9 cellular contexts compared by ENCODE assay signal in the genomic region with DNA sequence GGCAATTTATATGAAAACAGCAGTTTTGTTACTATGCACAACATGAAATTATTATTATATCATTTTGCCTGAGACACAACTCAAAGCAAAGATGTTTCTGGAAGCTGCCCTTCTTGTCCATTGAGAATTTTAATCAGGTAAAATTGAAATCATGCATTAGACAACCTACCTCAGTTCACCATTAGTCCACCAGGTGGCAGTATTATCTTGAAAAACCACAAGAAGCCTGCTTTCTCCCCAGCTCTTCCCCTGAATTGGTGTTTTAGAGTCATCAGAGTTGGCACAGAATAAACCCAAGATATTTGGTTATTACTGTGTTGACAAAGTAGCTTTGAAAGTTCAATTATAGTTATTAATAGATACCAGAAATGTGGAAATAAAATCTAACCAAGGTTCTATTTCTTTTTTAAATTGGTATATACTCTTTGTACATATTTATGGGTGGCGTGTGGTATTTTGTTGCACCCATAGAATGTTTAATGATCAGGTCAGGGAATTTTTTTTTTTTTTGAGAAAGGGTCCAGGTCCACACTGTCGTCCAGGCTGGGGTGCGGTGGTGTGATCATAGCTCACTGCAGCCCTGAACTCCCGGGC. TPM values are rescaled to one million over a fixed set of nuclear protein-coding genes. Genes with fewer than 3 reads are reported as not detected.
DNase-seq lines count a peak whose midpoint lies in the region; ATAC-seq, FAIRE-seq and TF ChIP-seq lines count a peak whose summit lies in the region.
"Had no signal": no experiment of that assay in that cellular context is flagged by ENCODE, and none has a peak within 500 bp of the region (broad histone marks: within the 10 kb centered on the region; RNA-seq: fewer than 3 reads in every experiment).

No MANE protein-coding gene starts in this region.

- H3K27me3 ChIP-seq in GM23338 (ENCODE audit: insufficient read depth) (no peaks in the 10 kb centered on the region), liver (ENCODE audit: control insufficient read depth in 4 of 4, insufficient read depth in 4 of 4, low read length in 3 of 4) (no peaks in the 10 kb centered on the region)

- H3K27ac ChIP-seq in GM23338 (ENCODE audit: low read depth) (no peak overlapping the region), liver (ENCODE audit: low read depth in 1 of 2, low read length in 2 of 2) (no peak overlapping the region)

- FAIRE-seq in colon (lab: Jason Lieb, UNC) = peak; percentile 89

- no peak overlapping the region for H2AFZ ChIP-seq in GM23338

- no peak overlapping the region for H3K4me2 ChIP-seq in GM23338

- H3K27me3 Mint-ChIP-seq in GM23338 (ENCODE audit: insufficient read depth, low read depth, poor library complexity) = peaks cover 3% of the 10 kb centered on the region
- H3K27me3 Mint-ChIP-seq in stimulated activated naive CD8-positive, alpha-beta T cell treated with anti-CD3 and anti-CD28 coated beads, Interleukin-15, amount 100 ng/mL, for 72 hours = no peaks in the 10 kb centered on the region
- H3K27me3 Mint-ChIP-seq: dendritic cell treated with granulocyte-macrophage colony-stimulating factor and Interleukin-4, amounts not matched to agents 40 ng/mL and 50 ng/mL, for 4 days had no signal

- H3K9me3 ChIP-seq in liver (ENCODE audit: control insufficient read depth in 4 of 4, low read length in 3 of 4) = no peaks in the 10 kb centered on the region

- no peaks in the 10 kb centered on the region for H3K4me1 Mint-ChIP-seq in GM23338
- H3K4me1 Mint-ChIP-seq in stimulated activated naive CD8-positive, alpha-beta T cell treated with anti-CD3 and anti-CD28 coated beads, Interleukin-15, amount 100 ng/mL, for 72 hours = no peaks in the 10 kb centered on the region

- TF ChIP-seq CTCF in GM23338 (conservative IDR thresholded peaks at IDR 0.05; ENCODE audit: low read depth in 2 of 2) (peak; percentile 82 to 94), liver (IDR thresholded peaks at IDR 0.05; ENCODE audit: low read depth, low read length, missing input control) (peak; percentile 97)

- no peaks in the 10 kb centered on the region for H3K36me3 Mint-ChIP-seq in GM23338 (ENCODE audit: low read depth)

- H3K79me2 ChIP-seq in GM23338 (replicated peaks; ENCODE audit: insufficient read depth) = no peaks in the 10 kb centered on the region

- no peaks in the 10 kb centered on the region for H3K4me1 ChIP-seq in GM23338 (ENCODE audit: insufficient read depth)
- peaks cover 0 to 2% (median 0%) of the 10 kb centered on the region in 4 donors for H3K4me1 ChIP-seq in liver (ENCODE audit: control insufficient read depth in 4 of 4, insufficient read depth in 4 of 4, low read length in 3 of 4)

- H3K36me3 ChIP-seq in GM23338 (ENCODE audit: insufficient read depth) (no peaks in the 10 kb centered on the region), liver (ENCODE audit: control insufficient read depth in 4 of 4, insufficient read depth in 3 of 4, low read depth in 1 of 4, low read length in 3 of 4) (no peaks in the 10 kb centered on the region)

- H3K4me3 ChIP-seq in GM23338 (no peak overlapping the region), liver (ENCODE audit: low read depth in 1 of 3, low read length in 3 of 3) (no peak overlapping the region)

- no peak overlapping the region for H3K27ac Mint-ChIP-seq in GM23338
- no peak overlapping the region for H3K27ac Mint-ChIP-seq in stimulated activated naive CD8-positive, alpha-beta T cell treated with anti-CD3 and anti-CD28 coated beads, Interleukin-15, amount 100 ng/mL, for 72 hours
- H3K27ac Mint-ChIP-seq: dendritic cell treated with granulocyte-macrophage colony-stimulating factor and Interleukin-4, amounts not matched to agents 40 ng/mL and 50 ng/mL, for 4 days had no signal

- no peaks in the 10 kb centered on the region for H3F3A ChIP-seq in GM23338 (replicated peaks; ENCODE audit: low read depth)

- H3K9ac ChIP-seq in liver (ENCODE audit: low read depth in 1 of 2, low read length in 2 of 2) = no peak overlapping the region

- 62% methylated on average over 4 of the region's 4 CpGs for WGBS in liver

- TF ChIP-seq RAD21 in liver (IDR thresholded peaks at IDR 0.05) = peak; percentile 96 to 97

- no peak overlapping the region for H3K4me3 Mint-ChIP-seq in GM23338
- H3K4me3 Mint-ChIP-seq in stimulated activated naive CD8-positive, alpha-beta T cell treated with anti-CD3 and anti-CD28 coated beads, Interleukin-15, amount 100 ng/mL, for 72 hours = no peak overlapping the region
- H3K4me3 Mint-ChIP-seq: dendritic cell treated with granulocyte-macrophage colony-stimulating factor and Interleukin-4, amounts not matched to agents 40 ng/mL and 50 ng/mL, for 4 days had no signal

- DNase-seq in Daoy (ENCODE audit: low read depth) (peak; percentile 72), GM23338 (ENCODE audit: low spot score) (peak; percentile 85), NCI-H146 (lab: John Stamatoyannopoulos, UW) (peak; percentile 78), SW 1271 (lab: John Stamatoyannopoulos, UW) (peak; percentile 39 to 81)
- DNase-seq in stimulated activated naive CD8-positive, alpha-beta T cell treated with anti-CD3 and anti-CD28 coated beads, Interleukin-15, amount 100 ng/mL, for 72 hours = peak; percentile 16 to 56

- ATAC-seq in GM23338 (peak; percentile 75), GM21447 (IDR thresholded peaks at IDR 0.05; ENCODE audit: unreplicated experiment) (no peak)
- peak; percentile 65 for ATAC-seq in stimulated activated naive CD8-positive, alpha-beta T cell treated with anti-CD3 and anti-CD28 coated beads, Interleukin-15, amount 100 ng/mL, for 72 hours

- no peaks in the 10 kb centered on the region for H3K9me2 ChIP-seq in GM23338 (ENCODE audit: insufficient read depth)

- no peaks in the 10 kb centered on the region for H4K20me1 ChIP-seq in GM23338 (replicated peaks; ENCODE audit: insufficient read depth)

- H3K9me3 Mint-ChIP-seq in GM23338 = no peaks in the 10 kb centered on the region
- no peaks in the 10 kb centered on the region for H3K9me3 Mint-ChIP-seq in stimulated activated naive CD8-positive, alpha-beta T cell treated with anti-CD3 and anti-CD28 coated beads, Interleukin-15, amount 100 ng/mL, for 72 hours
- H3K9me3 Mint-ChIP-seq: dendritic cell treated with granulocyte-macrophage colony-stimulating factor and Interleukin-4, amounts not matched to agents 40 ng/mL and 50 ng/mL, for 4 days had no signal

TF ChIP-seq in GM23338, 12 proteins besides CTCF, POLR2A, EP300 and RAD21 (continues in another document):
- TF ChIP-seq JUNB (IDR thresholded peaks at IDR 0.05; ENCODE audit: unreplicated experiment) (no peak), ZNF114 (CRISPR knock-in tag; IDR thresholded peaks at IDR 0.05) (no peak)

TF ChIP-seq in liver, 16 proteins besides CTCF, POLR2A, EP300 and RAD21:
- TF ChIP-seq JUND (IDR thresholded peaks at IDR 0.05) (no peak), HNF4A (conservative IDR thresholded peaks at IDR 0.05) (peak in 1 of 2 donors; percentile 13)

RNA-seq across cellular contexts. Expression of a gene that starts 25.7 kb away (rescaled TPM):
- 31.7 and 60.3 TPM in 2 replicates for total RNA-seq in Daoy (2014; rRNA removed; shearing (Covaris generic))
- 33.9 and 59.0 TPM in 2 replicates for total RNA-seq in GM23338 (2014; rRNA removed; shearing (Covaris generic))
- 13.4 and 16.5 TPM in 2 replicates for polyA plus RNA-seq in GM23338 (2016; fragmentation: Nextera tagmentation; extraction: Ambion mirVana)
- 10 to 100 TPM in 1 of 2 donors, 1 to 10 TPM in 1; 7.0 to 18.1 TPM for total RNA-seq in liver
- polyA plus RNA-seq in liver = 1 to 10 TPM; 3.5 to 3.8 TPM

RNA-seq across cellular contexts. Expression of a gene that starts 25.8 kb away (rescaled TPM):
- 10.2 and 12.3 TPM in 2 replicates for total RNA-seq in Daoy (2014; rRNA removed; shearing (Covaris generic))
- total RNA-seq in GM23338 (2014; rRNA removed; shearing (Covaris generic)) = 13.1 and 28.7 TPM in 2 replicates
- 15.3 and 18.7 TPM in 2 replicates for polyA plus RNA-seq in GM23338 (2016; fragmentation: Nextera tagmentation; extraction: Ambion mirVana)
- 10 to 100 TPM; 12.9 to 17.0 TPM for total RNA-seq in liver
- polyA plus RNA-seq in liver = 10 to 100 TPM in 1 of 2 donors, 1 to 10 TPM in 1; 5.9 to 16.2 TPM

RNA-seq across cellular contexts. Expression of a gene that starts 34.8 kb away (rescaled TPM):
- total RNA-seq in Daoy (2014; rRNA removed; shearing (Covaris generic)) = 0.65 and 3.9 TPM in 2 replicates
- total RNA-seq in GM23338 (2014; rRNA removed; shearing (Covaris generic)) = 1.0 and 1.3 TPM in 2 replicates
- polyA plus RNA-seq in GM23338 (2016; fragmentation: Nextera tagmentation; extraction: Ambion mirVana) (0.39 and 0.64 TPM in 2 replicates), liver (1 to 10 TPM; 1.6 to 4.8 TPM)
- 10 to 100 TPM in 1 of 2 donors, 1 to 10 TPM in 1; 2.5 to 13.9 TPM for total RNA-seq in liver
